10 cellular contexts compared by ENCODE assay signal in the genomic region with DNA sequence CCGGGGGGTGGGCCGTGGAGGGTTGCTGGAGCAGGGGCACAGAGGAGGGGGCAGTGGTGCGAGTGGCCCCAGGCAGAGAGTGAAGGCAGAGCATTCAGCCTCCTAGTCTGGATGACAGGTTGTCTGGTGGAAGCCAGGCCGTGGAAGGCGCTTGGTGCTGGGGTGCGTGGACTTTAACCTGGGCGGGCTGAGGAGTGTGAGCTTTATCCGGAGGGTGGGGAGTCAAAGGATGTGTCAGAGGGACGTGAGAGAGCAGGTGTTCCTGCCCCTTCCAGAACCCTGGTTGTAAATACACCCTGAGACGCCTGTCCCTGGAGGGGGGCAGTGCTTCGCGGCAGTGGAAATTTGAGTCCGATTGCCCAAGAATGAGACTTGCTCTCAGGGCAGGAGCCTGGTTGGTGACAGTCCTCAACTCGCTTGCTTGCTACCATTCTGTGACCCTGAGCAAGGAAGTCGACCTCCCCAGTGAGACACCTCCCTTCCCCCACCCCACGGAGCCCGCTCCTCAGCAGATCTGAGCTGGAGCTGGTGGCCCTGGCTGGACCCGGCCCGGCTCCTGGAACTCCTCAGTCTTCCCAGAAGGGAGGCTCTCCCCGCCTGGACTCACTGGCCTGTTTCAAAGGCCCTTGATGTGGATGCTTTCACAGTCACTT. TPM values are rescaled to one million over a fixed set of nuclear protein-coding genes. Genes with fewer than 3 reads are reported as not detected.
DNase-seq lines count a peak whose midpoint lies in the region; ATAC-seq and TF ChIP-seq lines count a peak whose summit lies in the region.
"Had no signal": no experiment of that assay in that cellular context is flagged by ENCODE, and none has a peak within 500 bp of the region (broad histone marks: within the 10 kb centered on the region; RNA-seq: fewer than 3 reads in every experiment).

No MANE protein-coding gene starts in this region.

- peaks cover 40 to 60% of the 10 kb centered on the region in 2 donors for H3K4me1 ChIP-seq in thyroid gland

- peaks cover 6% of the 10 kb centered on the region for H3K9me3 Mint-ChIP-seq in activated naive CD4-positive, alpha-beta T cell treated with anti-CD3 and anti-CD28 coated beads, Interleukin-2, amount 10 ng/mL, durations not matched to agents 7 days and 5 days

- no peak for TF ChIP-seq POLR2A in thyroid gland (IDR thresholded peaks at IDR 0.05)

- H3K27me3 ChIP-seq in thyroid gland, result no peaks in the 10 kb centered on the region

- no peaks in the 10 kb centered on the region for H3K27me3 Mint-ChIP-seq in activated naive CD4-positive, alpha-beta T cell treated with anti-CD3 and anti-CD28 coated beads, Interleukin-2, amount 10 ng/mL, durations not matched to agents 7 days and 5 days
- no peaks in the 10 kb centered on the region for H3K27me3 Mint-ChIP-seq in T-helper 17 cell

- peaks cover 67% of the 10 kb centered on the region for H3K4me1 Mint-ChIP-seq in activated naive CD4-positive, alpha-beta T cell treated with anti-CD3 and anti-CD28 coated beads, Interleukin-2, amount 10 ng/mL, durations not matched to agents 7 days and 5 days
- H3K4me1 Mint-ChIP-seq in T-helper 17 cell, result peaks cover 34% of the 10 kb centered on the region

- no peak for TF ChIP-seq CTCF in thyroid gland (IDR thresholded peaks at IDR 0.05)

- 70 to 78% methylated on average over 18 to 19 of the region's 20 CpGs for WGBS in thyroid gland, 2 donors

- no peak for ATAC-seq in T-helper 17 cell
- ATAC-seq in HG03457 (IDR thresholded peaks at IDR 0.05; ENCODE audit: unreplicated experiment), result no peak

- H3K36me3 ChIP-seq in thyroid gland, result no peaks in the 10 kb centered on the region

- no peak for DNase-seq in activated naive CD4-positive, alpha-beta T cell treated with anti-CD3 and anti-CD28 coated beads, Interleukin-2, amount 10 ng/mL, durations not matched to agents 7 days and 5 days
- DNase-seq in activated naive CD4-positive, alpha-beta T cell treated with anti-CD3 and anti-CD28 coated beads, Interleukin-2, amount 50 U/mL, for 16 hours, result no peak
- no peak for DNase-seq in T-helper 17 cell
- peak; percentile 73 for DNase-seq in left kidney (ENCODE audit: low read depth, low spot score)
- peak; percentile 14 to 20 for DNase-seq in thyroid gland
- no peak for DNase-seq in GM03348 (ENCODE audit: low spot score)
- no peak for DNase-seq in epidermal melanocyte (ENCODE audit: insufficient read length, low spot score)
- DNase-seq: SK-N-SH had no signal

- intact Hi-C loops in thyroid gland (cut with DNase I), result loop anchor here (5.0 kb wide), 1 partner anchor 93 kb away; a partner anchor contains a TSS

- no peaks in the 10 kb centered on the region for H3K9me3 ChIP-seq in T-helper 17 cell (ENCODE audit: control insufficient read depth, low read length, poor library complexity, severe bottlenecking)
- H3K9me3 ChIP-seq in thyroid gland, result no peaks in the 10 kb centered on the region
- H3K9me3 ChIP-seq: SK-N-SH had no signal

- H3K27ac Mint-ChIP-seq in activated naive CD4-positive, alpha-beta T cell treated with anti-CD3 and anti-CD28 coated beads, Interleukin-2, amount 10 ng/mL, durations not matched to agents 7 days and 5 days, result peak overlapping the region; percentile 88
- H3K27ac Mint-ChIP-seq in T-helper 17 cell, result peak overlapping the region; percentile 80

- CTCF ChIA-PET in activated naive CD4-positive, alpha-beta T cell treated with anti-CD3 and anti-CD28 coated beads, Interleukin-2, amount 10 ng/mL, durations not matched to agents 7 days and 5 days (lab: Charles Lee), result interaction anchor here (0.6 to 1.9 kb wide), 2 partner anchors 92 to 318 kb away, joined by 3 to 8 read pairs; no protein-coding TSS in a partner anchor

- H3K27ac ChIP-seq in thyroid gland, result no peak overlapping the region
- H3K27ac ChIP-seq: C4-2B had no signal

- peaks cover 33% of the 10 kb centered on the region for H3K36me3 Mint-ChIP-seq in activated naive CD4-positive, alpha-beta T cell treated with anti-CD3 and anti-CD28 coated beads, Interleukin-2, amount 10 ng/mL, durations not matched to agents 7 days and 5 days
- peaks cover 4% of the 10 kb centered on the region for H3K36me3 Mint-ChIP-seq in T-helper 17 cell (ENCODE audit: low read depth)

- H3K4me3 Mint-ChIP-seq in activated naive CD4-positive, alpha-beta T cell treated with anti-CD3 and anti-CD28 coated beads, Interleukin-2, amount 10 ng/mL, durations not matched to agents 7 days and 5 days, result peak overlapping the region; percentile 57
- H3K4me3 Mint-ChIP-seq in T-helper 17 cell, result no peak overlapping the region

- H3K4me3 ChIP-seq in thyroid gland (replicated peaks in 1 of 3), result no peak overlapping the region

RNA-seq across cellular contexts. Expression of a gene that starts 2.3 kb away (rescaled TPM):
- total RNA-seq in T-helper 17 cell, result 10 to 100 TPM; 73.2 to 86.1 TPM
- total RNA-seq in thyroid gland, result 10 to 100 TPM; 47.8 to 97.8 (median 67.3) TPM

RNA-seq across cellular contexts. Expression of a gene that starts 2.4 kb away (rescaled TPM):
- total RNA-seq in T-helper 17 cell (10 to 100 TPM; 71.5 to 72.2 TPM), thyroid gland (100 to 1,000 TPM in 1 of 4 donors, 10 to 100 TPM in 3; 21.1 to 139 (median 55.1) TPM)

RNA-seq across cellular contexts. Expression of a gene that starts 22.8 kb away (rescaled TPM):
- total RNA-seq in T-helper 17 cell (under 1 TPM; 0.20 to 0.29 TPM), thyroid gland (under 1 TPM in 1 of 4 donors, not detected in 3; 0.45 TPM)

RNA-seq across cellular contexts. Expression of a gene that starts 29.3 kb away (rescaled TPM):
- not detected for total RNA-seq in T-helper 17 cell
- under 1 TPM in 2 of 4 donors, not detected in 2; 0.13 to 0.78 TPM for total RNA-seq in thyroid gland

RNA-seq across cellular contexts. Expression of a gene that starts 48.8 kb away (rescaled TPM):
- total RNA-seq in T-helper 17 cell, result not detected
- total RNA-seq in thyroid gland, result 1 to 10 TPM in 1 of 4 donors, under 1 TPM in 3; 0.27 to 1.6 (median 0.59) TPM

Comparison
In these comparisons a context has a peak if more than half of its experiments do, and no peak if none do; other contexts are left out.
1. DNase-seq: peak in left kidney (single experiment) and thyroid gland (2 of 2); none in activated naive CD4-positive, alpha-beta T cell treated with anti-CD3 and anti-CD28 coated beads, Interleukin-2, amount 10 ng/mL, durations not matched to agents 7 days and 5 days (single experiment), activated naive CD4-positive, alpha-beta T cell treated with anti-CD3 and anti-CD28 coated beads, Interleukin-2, amount 50 U/mL, for 16 hours (single experiment), T-helper 17 cell (0 of 3), GM03348 (single experiment) and epidermal melanocyte (single experiment).